ENCODE assay signal across 16 cellular contexts in the genomic region with DNA sequence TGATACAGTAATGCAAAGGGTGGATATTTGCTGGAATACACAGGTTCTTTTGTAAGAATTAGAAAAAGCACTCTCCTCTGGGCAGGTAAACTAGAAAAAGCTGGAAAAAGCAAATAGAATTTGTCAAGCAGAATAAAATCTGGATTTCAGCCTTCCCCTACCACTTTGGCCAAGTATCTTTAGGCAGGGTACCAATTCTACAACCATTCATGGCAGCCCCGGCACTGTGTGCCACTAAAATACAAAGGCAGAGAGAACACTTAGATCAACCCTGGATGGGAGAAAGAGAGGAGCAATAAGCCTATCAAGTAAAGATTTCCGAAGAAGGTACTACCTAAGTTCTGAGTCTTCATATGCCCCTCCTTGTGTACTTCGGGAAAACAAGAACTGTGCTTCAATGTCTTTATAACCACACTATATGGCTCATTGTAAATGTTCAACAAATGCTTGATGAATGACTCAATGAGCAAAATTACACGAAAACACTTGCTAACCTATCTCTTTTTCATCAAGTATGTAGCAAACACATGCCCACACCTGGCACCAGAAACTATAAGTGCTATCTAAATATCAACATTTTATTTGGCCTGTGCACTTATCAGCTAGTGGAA. TPM values are rescaled to one million over a fixed set of nuclear protein-coding genes. Genes with fewer than 3 reads are reported as not detected.
DNase-seq lines count a peak whose midpoint lies in the region; ATAC-seq and TF ChIP-seq lines count a peak whose summit lies in the region.
"Had no signal": no experiment of that assay in that cellular context is flagged by ENCODE, and none has a peak within 500 bp of the region (broad histone marks: within the 10 kb centered on the region; RNA-seq: fewer than 3 reads in every experiment).

No MANE protein-coding gene starts in this region.

- TF ChIP-seq CTCF in OCI-LY1 (IDR thresholded peaks at IDR 0.05; ENCODE audit: low read length) = no peak
- no peak for TF ChIP-seq CTCF in fibroblast of mammary gland (conservative IDR thresholded peaks at IDR 0.05; ENCODE audit: control insufficient read depth, insufficient read depth, low read depth, low read length)
- no peak for TF ChIP-seq CTCF in osteocyte (IDR thresholded peaks at IDR 0.05)

- POLR2A ChIA-PET in activated CD4-positive, alpha-beta T cell treated with anti-CD3 and anti-CD28 coated beads for 36 hours (lab: Charles Lee) = no interaction called here

- no peaks in the 10 kb centered on the region for H3K9me2 ChIP-seq in OCI-LY1 (ENCODE audit: low read depth, low read length)

- intact Hi-C loops in activated CD4-positive, alpha-beta T cell treated with anti-CD3 and anti-CD28 coated beads for 36 hours (cut with DNase I, micrococcal nuclease) = no loop called here

- peaks cover 4% of the 10 kb centered on the region for H3K36me3 Mint-ChIP-seq in activated CD4-positive, alpha-beta T cell treated with anti-CD3 and anti-CD28 coated beads for 36 hours (ENCODE audit: low read depth)
- peaks cover 2% of the 10 kb centered on the region for H3K36me3 Mint-ChIP-seq in osteocyte (ENCODE audit: unreplicated experiment)

- H3K4me2 ChIP-seq in OCI-LY1 (ENCODE audit: low read length) = no peak overlapping the region
- H3K4me2 ChIP-seq: GM23338 had no signal

- peak overlapping the region; percentile 2 for H3K27ac ChIP-seq in OCI-LY1 (ENCODE audit: low read depth, low read length, poor library complexity, severe bottlenecking)

- no peak overlapping the region for H2AFZ ChIP-seq in OCI-LY1 (ENCODE audit: low read length)
- H2AFZ ChIP-seq: GM23338 had no signal

- no peak overlapping the region for H3K4me3 Mint-ChIP-seq in activated CD4-positive, alpha-beta T cell treated with anti-CD3 and anti-CD28 coated beads for 36 hours
- H3K4me3 Mint-ChIP-seq in osteocyte (ENCODE audit: unreplicated experiment) = no peak overlapping the region
- H3K4me3 Mint-ChIP-seq: GM23338 had no signal

- no peaks in the 10 kb centered on the region for H4K20me1 ChIP-seq in OCI-LY1 (ENCODE audit: insufficient read depth, low read length)

- peaks cover 78% of the 10 kb centered on the region for H3K79me2 ChIP-seq in OCI-LY1 (ENCODE audit: insufficient read depth, low read length)

- H3K27me3 Mint-ChIP-seq in activated CD4-positive, alpha-beta T cell treated with anti-CD3 and anti-CD28 coated beads for 36 hours = no peaks in the 10 kb centered on the region
- H3K27me3 Mint-ChIP-seq in osteocyte (ENCODE audit: unreplicated experiment) = no peaks in the 10 kb centered on the region

- no peak overlapping the region for H3K9ac ChIP-seq in OCI-LY1 (ENCODE audit: low read length)

- H3K9me3 Mint-ChIP-seq in activated CD4-positive, alpha-beta T cell treated with anti-CD3 and anti-CD28 coated beads for 36 hours (ENCODE audit: low read depth) = no peaks in the 10 kb centered on the region
- H3K9me3 Mint-ChIP-seq in osteocyte (ENCODE audit: unreplicated experiment) = no peaks in the 10 kb centered on the region
- H3K9me3 Mint-ChIP-seq: activated T-cell treated with anti-CD3 and anti-CD28 coated beads, Interleukin-2, amount 50 U/mL, for 4 hours; GM23338 had no signal

- no peak for DNase-seq in activated CD4-positive, alpha-beta T cell treated with anti-CD3 and anti-CD28 coated beads for 36 hours
- DNase-seq in activated CD4-positive, alpha-beta T cell treated with anti-CD3 and anti-CD28 coated beads, Interleukin-2, amount 50 U/mL, for 4 hours = no peak
- DNase-seq in fibroblast of mammary gland (ENCODE audit: low read depth) (peak; percentile 14), osteocyte (ENCODE audit: extremely low spot score, unreplicated experiment) (no peak), RPMI8226 (no peak), RKO (ENCODE audit: low spot score) (no peak)
- DNase-seq: activated T-cell treated with anti-CD3 and anti-CD28 coated beads, Interleukin-2, amount 50 U/mL, for 4 hours; dermis blood vessel endothelial cell; left ventricle myocardium superior; NCI-H1436; NCI-H345; stimulated activated naive CD4-positive, alpha-beta T cell had no signal

- no peak for TF ChIP-seq POLR2A in GM18505 (IDR thresholded peaks at IDR 0.05; ENCODE audit: borderline replicate concordance, extremely low read depth, insufficient read depth, insufficient read length)

- no peaks in the 10 kb centered on the region for H3K27me3 ChIP-seq in OCI-LY1 (ENCODE audit: insufficient read depth, low read length)

- H3K4me3 ChIP-seq in OCI-LY1 (ENCODE audit: low read depth, low read length, poor library complexity, severe bottlenecking) (no peak overlapping the region), fibroblast of mammary gland (ENCODE audit: control insufficient read depth, low read depth, low read length) (no peak overlapping the region)
- H3K4me3 ChIP-seq: GM23338 had no signal

- ATAC-seq in activated CD4-positive, alpha-beta T cell treated with anti-CD3 and anti-CD28 coated beads for 36 hours = no peak
- no peak for ATAC-seq in GM18505 (IDR thresholded peaks at IDR 0.05; ENCODE audit: unreplicated experiment)
- ATAC-seq: GM23338, left ventricle myocardium superior, Panc1 had no signal

- no peaks in the 10 kb centered on the region for H3F3A ChIP-seq in OCI-LY1 (ENCODE audit: insufficient read depth, low read length)

- CTCF ChIA-PET in activated CD4-positive, alpha-beta T cell treated with anti-CD3 and anti-CD28 coated beads for 36 hours (lab: Charles Lee) = no interaction called here

- no peaks in the 10 kb centered on the region for H3K36me3 ChIP-seq in OCI-LY1 (ENCODE audit: insufficient read depth, low read length)

- H3K4me1 Mint-ChIP-seq in activated CD4-positive, alpha-beta T cell treated with anti-CD3 and anti-CD28 coated beads for 36 hours = peaks cover 72% of the 10 kb centered on the region
- peaks cover 26% of the 10 kb centered on the region for H3K4me1 Mint-ChIP-seq in osteocyte (ENCODE audit: unreplicated experiment)

- peak overlapping the region; percentile 47 for H3K27ac Mint-ChIP-seq in activated CD4-positive, alpha-beta T cell treated with anti-CD3 and anti-CD28 coated beads for 36 hours
- peak overlapping the region; percentile 27 for H3K27ac Mint-ChIP-seq in osteocyte (ENCODE audit: unreplicated experiment)
- H3K27ac Mint-ChIP-seq: GM23338 had no signal

- H3K9me3 ChIP-seq in OCI-LY1 (ENCODE audit: low read length) = no peaks in the 10 kb centered on the region

- H3K4me1 ChIP-seq in OCI-LY1 (ENCODE audit: insufficient read depth, low read length, severe bottlenecking) = peaks cover 50% of the 10 kb centered on the region

RNA-seq across cellular contexts. Expression of a gene that starts 20.8 kb away (rescaled TPM):
- 10 to 100 TPM; 27.1 to 36.0 TPM for total RNA-seq in activated CD4-positive, alpha-beta T cell treated with anti-CD3 and anti-CD28 coated beads for 36 hours
- total RNA-seq in osteocyte = 50.2 and 53.9 TPM in 2 replicates
